Comparison of ENCODE assay signal across 8 cellular contexts in the genomic region with DNA sequence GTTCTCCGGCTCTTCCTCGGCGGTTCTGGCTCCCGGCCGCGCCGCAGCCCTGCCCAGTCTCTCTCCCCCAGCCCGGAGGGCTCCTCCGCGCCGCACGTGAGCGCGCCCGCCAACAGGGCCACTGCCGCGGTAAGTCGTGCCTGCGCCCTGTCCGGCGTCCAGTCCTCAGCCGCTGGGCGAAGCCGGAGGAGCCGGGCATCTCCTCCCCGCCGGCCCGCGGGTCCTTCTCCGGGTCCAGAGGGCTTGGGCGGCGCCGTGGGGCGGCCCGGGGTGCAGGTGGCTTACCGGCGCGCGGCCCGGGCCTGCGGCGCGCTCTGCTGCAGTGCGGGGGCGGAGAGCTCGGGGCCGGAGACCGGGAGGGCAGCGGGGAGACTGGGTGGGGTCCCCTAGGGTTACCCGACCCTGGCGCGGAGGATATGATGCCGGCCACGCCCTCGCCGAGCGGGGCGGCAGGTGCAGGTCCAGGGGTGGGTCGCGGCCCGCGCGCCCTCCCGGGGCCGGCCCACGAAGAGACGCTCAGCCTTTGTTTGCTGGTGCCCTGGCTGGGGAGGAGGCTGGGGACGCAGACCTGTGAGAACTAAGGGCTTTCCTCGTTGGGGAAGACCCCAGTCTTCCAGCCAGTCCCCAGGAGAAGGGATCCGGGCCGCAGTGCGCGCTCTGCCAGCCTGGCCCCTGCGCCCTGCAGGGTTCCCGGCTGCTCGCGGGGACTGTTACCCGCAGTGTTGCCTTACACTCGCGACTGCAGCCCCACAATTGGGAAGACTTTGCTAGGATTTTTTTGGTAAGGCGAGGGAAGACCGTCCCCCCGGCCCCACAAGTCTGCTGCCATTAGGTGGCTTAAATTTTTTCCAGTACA. TPM values are rescaled to one million over a fixed set of nuclear protein-coding genes. Genes with fewer than 3 reads are reported as not detected.
A peak's percentile ranks its signal among the peaks of the same experiment; 100 is the strongest.
DNase-seq lines count a peak whose midpoint lies in the region; ATAC-seq, FAIRE-seq and TF ChIP-seq lines count a peak whose summit lies in the region.

A gene with protein sequence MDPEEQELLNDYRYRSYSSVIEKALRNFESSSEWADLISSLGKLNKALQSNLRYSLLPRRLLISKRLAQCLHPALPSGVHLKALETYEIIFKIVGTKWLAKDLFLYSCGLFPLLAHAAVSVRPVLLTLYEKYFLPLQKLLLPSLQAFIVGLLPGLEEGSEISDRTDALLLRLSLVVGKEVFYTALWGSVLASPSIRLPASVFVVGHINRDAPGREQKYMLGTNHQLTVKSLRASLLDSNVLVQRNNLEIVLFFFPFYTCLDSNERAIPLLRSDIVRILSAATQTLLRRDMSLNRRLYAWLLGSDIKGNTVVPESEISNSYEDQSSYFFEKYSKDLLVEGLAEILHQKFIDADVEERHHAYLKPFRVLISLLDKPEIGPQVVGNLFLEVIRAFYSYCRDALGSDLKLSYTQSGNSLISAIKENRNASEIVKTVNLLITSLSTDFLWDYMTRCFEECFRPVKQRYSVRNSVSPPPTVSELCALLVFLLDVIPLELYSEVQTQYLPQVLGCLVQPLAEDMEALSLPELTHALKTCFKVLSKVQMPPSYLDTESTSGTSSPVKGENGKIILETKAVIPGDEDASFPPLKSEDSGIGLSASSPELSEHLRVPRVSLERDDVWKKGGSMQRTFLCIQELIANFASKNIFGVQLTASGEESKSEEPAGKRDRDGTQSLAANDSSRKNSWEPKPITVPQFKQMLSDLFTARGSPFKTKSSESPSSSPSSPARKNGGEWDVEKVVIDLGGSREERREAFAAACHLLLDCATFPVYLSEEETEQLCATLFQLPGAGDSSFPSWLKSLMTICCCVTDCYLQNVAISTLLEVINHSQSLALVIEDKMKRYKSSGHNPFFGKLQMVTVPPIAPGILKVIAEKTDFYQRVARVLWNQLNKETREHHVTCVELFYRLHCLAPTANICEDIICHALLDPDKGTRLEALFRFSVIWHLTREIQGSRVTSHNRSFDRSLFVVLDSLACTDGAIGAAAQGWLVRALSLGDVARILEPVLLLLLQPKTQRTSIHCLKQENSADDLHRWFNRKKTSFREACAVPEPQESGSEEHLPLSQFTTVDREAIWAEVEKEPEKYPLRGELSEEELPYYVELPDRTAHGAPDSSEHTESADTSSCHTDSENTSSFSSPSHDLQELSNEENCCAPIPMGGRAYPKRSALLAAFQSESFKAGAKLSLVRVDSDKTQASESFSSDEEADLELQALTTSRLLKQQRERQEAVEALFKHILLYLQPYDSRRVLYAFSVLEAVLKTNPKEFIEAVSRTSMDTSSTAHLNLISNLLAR (N-terminal part only) (plus strand): TSS at position 10 of the 856 bp plus-strand sequence. CDS start 7,910 bp downstream, outside the sequence.

- H3K4me1 ChIP-seq in PC-9 (replicated peaks; ENCODE audit: insufficient read depth) (peaks cover 15% of the 10 kb centered on the region), ascending aorta (peaks cover 7 to 8% of the 10 kb centered on the region in 2 donors), small intestine (ENCODE audit: control insufficient read depth in 2 of 2, insufficient read depth in 1 of 2, low read depth in 1 of 2, low read length in 1 of 2) (peaks cover 0 to 3% of the 10 kb centered on the region in 2 donors)

- H3K9me3 ChIP-seq in PC-9 (ENCODE audit: insufficient read depth, low read depth) (no peaks in the 10 kb centered on the region), ascending aorta (no peaks in the 10 kb centered on the region), small intestine (ENCODE audit: control insufficient read depth, low read depth) (no peaks in the 10 kb centered on the region)

- BruUV-seq in PC-9 (replicated peaks; lab: Mats Ljungman, UMichigan): TSS peak; percentile 25

- H3K4me3 ChIP-seq in PC-9 (peak within 1 kb of the TSS; percentile 69), ascending aorta (peak within 1 kb of the TSS; percentile 86 to 95), iPS-11a (ENCODE audit: low read depth, low read length) (peak within 1 kb of the TSS; percentile 65), small intestine (ENCODE audit: low read depth in 1 of 2, low read length in 2 of 2) (peak within 1 kb of the TSS; percentile 73 to 87)

- POLR2A ChIA-PET in PC-9 (lab: Charles Lee; ENCODE audit: unreplicated experiment): interaction anchor here (0.6 to 0.7 kb wide), 2 partner anchors 163 to 468 kb away, joined by 3 to 4 read pairs; no protein-coding TSS in a partner anchor

- H3K27ac ChIP-seq in PC-9: peak within 1 kb of the TSS; percentile 63
- peak within 1 kb of the TSS; percentile 69 to 75 for H3K27ac ChIP-seq in ascending aorta
- peak within 1 kb of the TSS; percentile 94 to 97 for H3K27ac ChIP-seq in small intestine (ENCODE audit: low read depth in 1 of 2, low read length in 1 of 2)

- peak; percentile 20 for ATAC-seq in GM18861 (IDR thresholded peaks at IDR 0.05; ENCODE audit: unreplicated experiment)
- peak; percentile 3 for ATAC-seq in HG03060 (IDR thresholded peaks at IDR 0.05; ENCODE audit: low read depth, unreplicated experiment)

- intact Hi-C loops in PC-9 (cut with micrococcal nuclease; ENCODE audit: unreplicated experiment) (loop anchor here (1.0 kb wide), 2 partner anchors 31 to 163 kb away; a partner anchor contains a TSS), ascending aorta (cut with DNase I) (loop anchor here (1.0 to 10.0 kb wide), 6 partner anchors 22 to 915 kb away; a partner anchor contains a TSS)

- H3K4me2 ChIP-seq in PC-9: peak within 1 kb of the TSS; percentile 82

- TF ChIP-seq CTCF in PC-9 (conservative IDR thresholded peaks at IDR 0.05) (no peak), ascending aorta (IDR thresholded peaks at IDR 0.05) (no peak)

- no peaks in the 10 kb centered on the region; the same call in 1 of the 2 replicates for H3K79me2 ChIP-seq in PC-9 (ENCODE audit: low read depth)

- no peaks in the 10 kb centered on the region for H3K9me2 ChIP-seq in PC-9 (ENCODE audit: insufficient read depth)

- H4K20me1 ChIP-seq in PC-9 (ENCODE audit: insufficient read depth): no peaks in the 10 kb centered on the region

- DNase-seq in A172 (ENCODE audit: low spot score) (no peak), PC-9 (no peak), ascending aorta (ENCODE audit: low spot score in 2 of 2) (no peak), small intestine (peak; percentile 65), hepatic stellate cell (ENCODE audit: low spot score) (no peak)

- WGBS in small intestine, 3 donors: 1% methylated on average over 43 to 83 of the region's 83 CpGs

- H3K36me3 ChIP-seq in PC-9 (ENCODE audit: low read depth) (no peaks in the 10 kb centered on the region), ascending aorta (no peaks in the 10 kb centered on the region), small intestine (ENCODE audit: control insufficient read depth in 2 of 2, insufficient read depth in 2 of 2, low read length in 2 of 2) (no peaks in the 10 kb centered on the region)

- no peaks in the 10 kb centered on the region; the same call in 1 of the 2 replicates for H3F3A ChIP-seq in PC-9 (ENCODE audit: insufficient read depth, low read depth)

- CTCF ChIA-PET in PC-9 (lab: Charles Lee): no interaction called here

- no peak for FAIRE-seq in small intestine (lab: Jason Lieb, UNC)

- H2AFZ ChIP-seq in PC-9: peak within 1 kb of the TSS; percentile 92

- H3K27me3 ChIP-seq in PC-9 (ENCODE audit: insufficient read depth, low read depth) (no peaks in the 10 kb centered on the region), ascending aorta (no peaks in the 10 kb centered on the region), small intestine (ENCODE audit: control insufficient read depth in 2 of 2, insufficient read depth in 2 of 2, low read length in 2 of 2) (no peaks in the 10 kb centered on the region)

RNA-seq across cellular contexts. Expression of the gene that starts here (rescaled TPM):
- 14.9 and 16.4 TPM in 2 replicates for total RNA-seq in A172 (2014; rRNA removed; shearing (Covaris generic))
- 14.7 and 15.1 TPM in 2 replicates for total RNA-seq in PC-9 (2021)
- 4.5 TPM for total RNA-seq in ascending aorta
- polyA plus RNA-seq in small intestine: 10 to 100 TPM in 2 of 3 donors, 1 to 10 TPM in 1; 8.4 to 13.7 (median 10.1) TPM
